ENCODE assay signal across 11 cellular contexts in the genomic region with DNA sequence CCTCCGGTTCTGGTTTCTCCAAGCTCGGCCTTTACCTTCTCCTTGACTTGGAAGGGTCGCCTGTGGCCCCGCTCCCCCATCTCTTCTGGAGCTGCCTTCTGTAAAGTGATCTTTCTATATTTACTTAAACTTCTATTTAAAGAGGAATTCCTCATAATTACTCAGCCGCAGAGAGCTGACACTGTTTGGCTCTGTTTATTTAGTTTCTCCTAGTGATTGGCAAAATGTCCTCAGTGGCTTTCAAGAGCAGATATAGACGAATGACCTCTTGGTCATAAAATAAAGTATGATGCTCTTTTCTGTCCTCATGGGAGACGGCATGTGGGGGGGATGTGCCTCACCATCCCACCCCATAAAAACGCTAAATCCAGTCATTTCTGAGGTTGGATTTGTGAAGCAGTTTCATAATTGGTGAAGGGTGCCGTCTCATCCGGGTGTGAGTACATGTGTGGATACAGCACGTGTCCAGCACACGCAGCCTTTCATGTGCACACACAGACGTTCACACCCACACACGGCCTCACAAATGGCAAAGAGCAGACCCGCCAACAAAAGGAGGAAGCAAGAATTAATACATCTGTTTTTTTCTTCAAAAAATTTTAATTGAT. TPM values are rescaled to one million over a fixed set of nuclear protein-coding genes. Genes with fewer than 3 reads are reported as not detected.
DNase-seq lines count a peak whose midpoint lies in the region; ATAC-seq, FAIRE-seq and TF ChIP-seq lines count a peak whose summit lies in the region.
"Had no signal": no experiment of that assay in that cellular context is flagged by ENCODE, and none has a peak within 500 bp of the region (broad histone marks: within the 10 kb centered on the region; RNA-seq: fewer than 3 reads in every experiment).

No MANE protein-coding gene starts in this region.

- H4K20me1 ChIP-seq in PC-9 (ENCODE audit: insufficient read depth) (no peaks in the 10 kb centered on the region), neural progenitor cell (ENCODE audit: low read depth) (no peaks in the 10 kb centered on the region)

- no peak for TF ChIP-seq CTCF in Caco-2 (IDR thresholded peaks at IDR 0.05; ENCODE audit: insufficient read depth in 1 of 2, low read depth in 1 of 2, low read length in 1 of 2, severe bottlenecking in 1 of 2, unreplicated experiment in 1 of 2)
- no peak for TF ChIP-seq CTCF in PC-9 (conservative IDR thresholded peaks at IDR 0.05)
- TF ChIP-seq CTCF in foreskin fibroblast (IDR thresholded peaks at IDR 0.05; ENCODE audit: low read depth, low read length) = no peak
- TF ChIP-seq CTCF in neural progenitor cell (IDR thresholded peaks at IDR 0.05) = no peak

- H3K27ac ChIP-seq in PC-9 (no peak overlapping the region), neural progenitor cell (no peak overlapping the region)

- H3K9me2 ChIP-seq in PC-9 (ENCODE audit: insufficient read depth) = no peaks in the 10 kb centered on the region

- CTCF ChIA-PET in Caco-2 (lab: Charles Lee) = no interaction called here
- CTCF ChIA-PET in PC-9 (lab: Charles Lee) = no interaction called here

- FAIRE-seq in GM12892 (lab: Jason Lieb, UNC) = no peak

- H3F3A ChIP-seq in PC-9 (ENCODE audit: insufficient read depth, low read depth) (peaks cover 70% of the 10 kb centered on the region), neural progenitor cell (ENCODE audit: low read depth) (no peaks in the 10 kb centered on the region)

- H3K79me2 ChIP-seq in PC-9 (ENCODE audit: low read depth) (no peaks in the 10 kb centered on the region), neural progenitor cell (ENCODE audit: low read depth) (no peaks in the 10 kb centered on the region)

- H3K27me3 ChIP-seq in Caco-2 (replicated peaks; ENCODE audit: control insufficient read depth, insufficient read depth, low read length) (no peaks in the 10 kb centered on the region), PC-9 (ENCODE audit: insufficient read depth, low read depth) (no peaks in the 10 kb centered on the region), neural progenitor cell (no peaks in the 10 kb centered on the region)

- peaks cover 23% of the 10 kb centered on the region for H3K4me1 Mint-ChIP-seq in Caco-2 (ENCODE audit: low read depth, unreplicated experiment)
- peaks cover 35% of the 10 kb centered on the region for H3K4me1 Mint-ChIP-seq in neural progenitor cell

- H3K9me3 ChIP-seq in Caco-2 (no peaks in the 10 kb centered on the region), PC-9 (ENCODE audit: insufficient read depth, low read depth) (no peaks in the 10 kb centered on the region), neural progenitor cell (ENCODE audit: low read depth) (no peaks in the 10 kb centered on the region)

- H3K36me3 ChIP-seq in Caco-2 (ENCODE audit: control insufficient read depth, insufficient read depth, low read length) (no peaks in the 10 kb centered on the region), PC-9 (ENCODE audit: low read depth) (no peaks in the 10 kb centered on the region), neural progenitor cell (no peaks in the 10 kb centered on the region)

- peak overlapping the region; percentile 69 for H3K27ac Mint-ChIP-seq in Caco-2 (ENCODE audit: unreplicated experiment)
- no peak overlapping the region for H3K27ac Mint-ChIP-seq in neural progenitor cell
- H3K27ac Mint-ChIP-seq: stimulated activated naive CD8-positive, alpha-beta T cell treated with anti-CD3 and anti-CD28 coated beads, Interleukin-15, Interleukin-2, amounts not matched to agents 100 ng/mL and 50 ng/mL, for 24 hours had no signal

- H3K36me3 Mint-ChIP-seq in Caco-2 (ENCODE audit: insufficient read depth, unreplicated experiment) = no peaks in the 10 kb centered on the region
- H3K36me3 Mint-ChIP-seq in neural progenitor cell = no peaks in the 10 kb centered on the region

- POLR2A ChIA-PET in Caco-2 (lab: Charles Lee) (interaction anchor here (0.5 kb wide), 1 partner anchor 11 kb away, joined by 3 read pairs; no protein-coding TSS in a partner anchor), PC-9 (lab: Charles Lee; ENCODE audit: unreplicated experiment) (no interaction called here)

- intact Hi-C loops in Caco-2 (cut with micrococcal nuclease; ENCODE audit: unreplicated experiment) = no loop called here
- intact Hi-C loops in PC-9 (cut with micrococcal nuclease; ENCODE audit: unreplicated experiment) = loop anchor here (5.0 kb wide), 1 partner anchor 92 kb away; no protein-coding TSS in a partner anchor
- intact Hi-C loops in sciatic nerve (cut with DNase I) = no loop called here
- intact Hi-C loops in left colon (cut with DNase I, micrococcal nuclease) = no loop called here

- H3K4me3 Mint-ChIP-seq in Caco-2 (ENCODE audit: unreplicated experiment) = no peak overlapping the region
- no peak overlapping the region for H3K4me3 Mint-ChIP-seq in neural progenitor cell
- H3K4me3 Mint-ChIP-seq: neural crest cell; stimulated activated naive CD8-positive, alpha-beta T cell treated with anti-CD3 and anti-CD28 coated beads, Interleukin-15, Interleukin-2, amounts not matched to agents 100 ng/mL and 50 ng/mL, for 24 hours had no signal

- DNase-seq in Caco-2 = no peak
- peak in 1 of 2 experiments; percentile 76 for DNase-seq in PC-9
- peak; percentile 59 to 71 for DNase-seq in foreskin fibroblast
- no peak for DNase-seq in sciatic nerve (ENCODE audit: low spot score)
- DNase-seq in GM12892 (ENCODE audit: insufficient read length) = no peak
- no peak for DNase-seq in left colon
- DNase-seq in central memory CD4-positive, alpha-beta T cell = no peak
- no peak for DNase-seq in neural progenitor cell (ENCODE audit: low spot score)

- H3K4me1 ChIP-seq in Caco-2 (peaks cover 55% of the 10 kb centered on the region), PC-9 (replicated peaks; ENCODE audit: insufficient read depth) (peaks cover 98% of the 10 kb centered on the region), neural progenitor cell (no peaks in the 10 kb centered on the region)

- BruUV-seq in Caco-2 (replicated peaks; lab: Mats Ljungman, UMichigan) (no TSS peak), PC-9 (replicated peaks; lab: Mats Ljungman, UMichigan) (no TSS peak)

- H3K4me3 ChIP-seq in Caco-2 (ENCODE audit: low read depth, low read length) (no peak overlapping the region), PC-9 (no peak overlapping the region), foreskin fibroblast (ENCODE audit: low read depth in 1 of 2, low read length in 2 of 2) (no peak overlapping the region), neural progenitor cell (no peak overlapping the region)

- TF ChIP-seq POLR2A in GM12892 (IDR thresholded peaks at IDR 0.05; ENCODE audit: low read depth, low read length) = no peak

- H2AFZ ChIP-seq in PC-9 (no peak overlapping the region), neural progenitor cell (replicated peaks) (no peak overlapping the region)

- H3K27me3 Mint-ChIP-seq in Caco-2 (ENCODE audit: insufficient read depth, unreplicated experiment) (no peaks in the 10 kb centered on the region), neural progenitor cell (ENCODE audit: insufficient read depth, low read depth) (peaks cover 12% of the 10 kb centered on the region)
- H3K27me3 Mint-ChIP-seq: stimulated activated naive CD8-positive, alpha-beta T cell treated with anti-CD3 and anti-CD28 coated beads, Interleukin-15, Interleukin-2, amounts not matched to agents 100 ng/mL and 50 ng/mL, for 24 hours had no signal

- peak overlapping the region; percentile 81 for H3K4me2 ChIP-seq in PC-9
- H3K4me2 ChIP-seq in neural progenitor cell = no peak overlapping the region

- no peaks in the 10 kb centered on the region for H3K9me3 Mint-ChIP-seq in Caco-2 (ENCODE audit: unreplicated experiment)
- H3K9me3 Mint-ChIP-seq in neural progenitor cell = no peaks in the 10 kb centered on the region
- H3K9me3 Mint-ChIP-seq: neural crest cell; stimulated activated naive CD8-positive, alpha-beta T cell treated with anti-CD3 and anti-CD28 coated beads, Interleukin-15, Interleukin-2, amounts not matched to agents 100 ng/mL and 50 ng/mL, for 24 hours had no signal

- ATAC-seq in sciatic nerve (peak; percentile 25), left colon (no peak)
- ATAC-seq: HCT116 had no signal

- H3K9ac ChIP-seq in neural progenitor cell = no peak overlapping the region

RNA-seq across cellular contexts. Expression of a gene that starts 43.4 kb away (rescaled TPM):
- total RNA-seq in Caco-2 (2022) (9.3 and 9.5 TPM in 2 replicates), PC-9 (2021) (5.0 and 5.8 TPM in 2 replicates), sciatic nerve (44.0 TPM), left colon (10 to 100 TPM; 36.4 to 50.0 TPM), neural progenitor cell (ENCODE audit: low replicate concordance) (1.1 and 2.0 TPM in 2 replicates)
- 13.8 TPM for polyA plus RNA-seq in GM12892 (2012; ENCODE audit: missing spikeins)

Comparison
In these comparisons a context has a peak if more than half of its experiments do, and no peak if none do; other contexts are left out.
1. DNase-seq: peak in foreskin fibroblast (2 of 2); none in Caco-2 (0 of 2), sciatic nerve (single experiment), GM12892 (single experiment), left colon (0 of 2), central memory CD4-positive, alpha-beta T cell (single experiment) and neural progenitor cell (single experiment).